8 cellular contexts compared by ENCODE assay signal in the genomic region with DNA sequence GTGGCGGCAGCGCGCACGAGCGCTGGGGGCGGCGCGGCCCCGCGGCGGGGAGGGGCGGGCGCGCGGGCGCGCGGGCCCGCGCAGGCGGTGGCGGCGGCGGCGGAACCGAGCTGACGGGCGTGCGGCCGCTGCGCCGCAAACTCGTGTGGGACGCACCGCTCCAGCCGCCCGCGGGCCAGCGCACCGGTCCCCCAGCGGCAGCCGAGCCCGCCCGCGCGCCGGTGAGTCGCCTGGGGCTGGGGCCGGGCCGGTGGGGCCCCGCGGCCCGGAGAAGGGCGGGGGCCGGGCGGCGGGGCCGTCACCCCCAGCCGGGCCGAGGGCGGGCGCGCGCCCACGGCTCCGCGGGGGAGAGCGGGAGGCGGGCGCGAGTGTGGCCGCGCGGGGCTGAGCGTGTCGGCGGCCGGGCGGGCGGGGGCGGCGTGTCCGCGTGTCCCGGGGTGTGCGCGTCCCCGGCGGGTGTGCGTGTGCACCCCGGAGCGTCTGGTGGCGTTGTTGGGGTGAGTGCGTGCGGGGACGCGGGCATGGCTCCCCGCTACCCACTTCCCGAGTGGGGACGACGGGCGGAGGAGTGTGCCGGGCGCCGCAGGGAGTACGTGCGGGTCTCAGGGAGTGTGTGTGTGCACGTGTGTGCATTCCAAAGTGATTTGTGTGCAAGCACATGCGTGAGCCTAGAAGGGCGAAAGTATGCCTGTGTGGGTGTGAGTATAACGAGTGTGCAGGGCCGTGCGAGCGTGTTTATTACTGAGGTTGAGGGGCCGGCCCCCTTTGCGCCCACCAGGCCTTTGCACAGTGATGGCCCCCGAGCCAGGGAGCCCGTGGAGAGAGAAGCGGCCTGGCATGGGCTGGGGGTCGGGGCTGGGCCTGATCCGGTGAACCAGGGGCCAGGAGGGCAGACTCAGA. TPM values are rescaled to one million over a fixed set of nuclear protein-coding genes. Genes with fewer than 3 reads are reported as not detected.
A peak's percentile ranks its signal among the peaks of the same experiment; 100 is the strongest.
DNase-seq lines count a peak whose midpoint lies in the region; ATAC-seq and TF ChIP-seq lines count a peak whose summit lies in the region.

TSS of gene NEK6 (plus strand) at position 85 of the 900 bp plus-strand sequence. CDS start 44,016 bp downstream, outside the sequence.

- H3K4me3 Mint-ChIP-seq in activated CD8-positive, alpha-beta T cell treated with anti-CD3 and anti-CD28 coated beads, Interleukin-2, amount 10 ng/mL, durations not matched to agents 7 days and 5 days = peak within 1 kb of the TSS; percentile 93

- peak within 1 kb of the TSS; percentile 91 for H3K27ac Mint-ChIP-seq in activated CD8-positive, alpha-beta T cell treated with anti-CD3 and anti-CD28 coated beads, Interleukin-2, amount 10 ng/mL, durations not matched to agents 7 days and 5 days

- peaks cover 35% of the 10 kb centered on the region for H3K27me3 Mint-ChIP-seq in activated CD8-positive, alpha-beta T cell treated with anti-CD3 and anti-CD28 coated beads, Interleukin-2, amount 10 ng/mL, durations not matched to agents 7 days and 5 days (ENCODE audit: low read depth)

- 1% methylated on average over 121 of the region's 121 CpGs for WGBS in HUES64
- WGBS in esophagus, 2 donors = 0 to 1% methylated on average over 57 to 121 of the region's 121 CpGs
- WGBS in upper lobe of left lung, 2 donors = 0% methylated on average over 12 to 45 of the region's 121 CpGs

- DNase-seq in EH (ENCODE audit: low read depth) (peak; percentile 77), myocyte (ENCODE audit: low read depth) (peak; percentile 44), upper lobe of left lung (peak in 1 of 2 donors; percentile 93), NCI-H187 (lab: John Stamatoyannopoulos, UW) (no peak)
- peak; percentile 40 for DNase-seq in activated CD8-positive, alpha-beta T cell treated with anti-CD3 and anti-CD28 coated beads, Interleukin-2, amount 10 ng/mL, durations not matched to agents 7 days and 5 days

- ATAC-seq in activated CD8-positive, alpha-beta T cell treated with anti-CD3 and anti-CD28 coated beads, Interleukin-2, amount 10 ng/mL, durations not matched to agents 7 days and 5 days = peak; percentile 74
- peak; percentile 28 to 63 for ATAC-seq in upper lobe of left lung (ENCODE audit: low FRiP score in 2 of 2)
- ATAC-seq in HG02981 (IDR thresholded peaks at IDR 0.05; ENCODE audit: unreplicated experiment) = no peak

- peaks cover 6% of the 10 kb centered on the region for H3K36me3 Mint-ChIP-seq in activated CD8-positive, alpha-beta T cell treated with anti-CD3 and anti-CD28 coated beads, Interleukin-2, amount 10 ng/mL, durations not matched to agents 7 days and 5 days (ENCODE audit: low read depth)

- H3K4me1 Mint-ChIP-seq in activated CD8-positive, alpha-beta T cell treated with anti-CD3 and anti-CD28 coated beads, Interleukin-2, amount 10 ng/mL, durations not matched to agents 7 days and 5 days (ENCODE audit: low read depth) = peaks cover 47% of the 10 kb centered on the region

- H3K9ac ChIP-seq in HUES64 (ENCODE audit: low read depth, low read length) = peak within 1 kb of the TSS; percentile 54

- POLR2A ChIA-PET in activated CD8-positive, alpha-beta T cell treated with anti-CD3 and anti-CD28 coated beads, Interleukin-2, amount 10 ng/mL, durations not matched to agents 7 days and 5 days (lab: Charles Lee) = no interaction called here

- no peaks in the 10 kb centered on the region for H3K9me3 ChIP-seq in HUES64 (ENCODE audit: insufficient read depth, low read depth, low read length)
- no peaks in the 10 kb centered on the region for H3K9me3 ChIP-seq in esophagus (ENCODE audit: control insufficient read depth in 2 of 2, insufficient read depth in 1 of 2, low read depth in 1 of 2, low read length in 1 of 2)
- H3K9me3 ChIP-seq in upper lobe of left lung = no peaks in the 10 kb centered on the region

- TF ChIP-seq CTCF in upper lobe of left lung (IDR thresholded peaks at IDR 0.05) = peak in 1 of 6 experiments; percentile 17

- peak within 1 kb of the TSS; percentile 52 for H3K27ac ChIP-seq in HUES64 (ENCODE audit: low read depth, low read length)
- H3K27ac ChIP-seq in esophagus (ENCODE audit: low read depth in 2 of 2, low read length in 1 of 2) = peak within 1 kb of the TSS; percentile 76
- peak within 1 kb of the TSS; percentile 91 to 95 (median 92) for H3K27ac ChIP-seq in upper lobe of left lung

- H3K4me3 ChIP-seq in HUES64 (ENCODE audit: low read length) = peak within 1 kb of the TSS; percentile 86
- peak within 1 kb of the TSS; percentile 75 to 81 for H3K4me3 ChIP-seq in esophagus (ENCODE audit: low read depth in 1 of 2, low read length in 2 of 2)
- peak within 1 kb of the TSS; percentile 52 to 95 (median 81) for H3K4me3 ChIP-seq in upper lobe of left lung

- H3K27me3 ChIP-seq in HUES64 (ENCODE audit: insufficient read depth, low read length) (no peaks in the 10 kb centered on the region), esophagus (ENCODE audit: control insufficient read depth in 1 of 2, insufficient read depth in 2 of 2, low read length in 2 of 2) (no peaks in the 10 kb centered on the region), upper lobe of left lung (no peaks in the 10 kb centered on the region)

- CTCF ChIA-PET in activated CD8-positive, alpha-beta T cell treated with anti-CD3 and anti-CD28 coated beads, Interleukin-2, amount 10 ng/mL, durations not matched to agents 7 days and 5 days (lab: Charles Lee) = no interaction called here

- H3K9me3 Mint-ChIP-seq in activated CD8-positive, alpha-beta T cell treated with anti-CD3 and anti-CD28 coated beads, Interleukin-2, amount 10 ng/mL, durations not matched to agents 7 days and 5 days (ENCODE audit: insufficient read depth) = no peaks in the 10 kb centered on the region

- H3K4me1 ChIP-seq in HUES64 (ENCODE audit: insufficient read depth, low read length) (peaks cover 33% of the 10 kb centered on the region), esophagus (ENCODE audit: control insufficient read depth in 2 of 2, insufficient read depth in 2 of 2, low read length in 1 of 2) (peaks cover 7 to 10% of the 10 kb centered on the region in 2 donors), upper lobe of left lung (peaks cover 39 to 60% (median 42%) of the 10 kb centered on the region in 4 donors)

- H3K36me3 ChIP-seq in HUES64 (ENCODE audit: insufficient read depth, low read length) (no peaks in the 10 kb centered on the region), esophagus (ENCODE audit: control insufficient read depth in 2 of 2, insufficient read depth in 2 of 2, low read length in 1 of 2) (no peaks in the 10 kb centered on the region), upper lobe of left lung (no peaks in the 10 kb centered on the region)

- TF ChIP-seq POLR2A in upper lobe of left lung (IDR thresholded peaks at IDR 0.05) = peak in 2 of 4 donors; percentile 26 to 45

- no peak for TF ChIP-seq EP300 in upper lobe of left lung (IDR thresholded peaks at IDR 0.05)

RNA-seq across cellular contexts. Expression of gene NEK6, which starts in this region (rescaled TPM):
- polyA plus RNA-seq in HUES64 (2013, experiment 1 of 2) = 9.8 TPM
- 14.3 TPM for polyA plus RNA-seq in HUES64 (2013, experiment 2 of 2)
- total RNA-seq in activated CD8-positive, alpha-beta T cell treated with anti-CD3 and anti-CD28 coated beads, Interleukin-2, amount 10 ng/mL, durations not matched to agents 7 days and 5 days = 10 to 100 TPM; 19.9 to 20.9 TPM
- 1 to 10 TPM; 1.7 to 2.3 TPM for polyA plus RNA-seq in esophagus
- total RNA-seq in myocyte = 65.6 and 84.7 TPM in 2 replicates
- polyA plus RNA-seq in myocyte (2012) = 124 TPM
- 100 to 1,000 TPM in 2 of 6 donors, 10 to 100 TPM in 4; 33.8 to 144 (median 59.7) TPM for total RNA-seq in upper lobe of left lung

Comparison
In these comparisons a context has a peak if more than half of its experiments do, and no peak if none do; other contexts are left out.
1. DNase-seq: peak in EH (single experiment), activated CD8-positive, alpha-beta T cell treated with anti-CD3 and anti-CD28 coated beads, Interleukin-2, amount 10 ng/mL, durations not matched to agents 7 days and 5 days (single experiment) and myocyte (single experiment); none in NCI-H187 (0 of 2).
2. Peak in every context shown above with its lines, with median percentiles within 50 percentile points of each other: H3K27ac ChIP-seq and H3K4me3 ChIP-seq.